In genomic region chr5:57494104-57495098, GRCh38 we compare ENCODE assay signal across 8 cellular contexts. TPM values are rescaled to one million over a fixed set of nuclear protein-coding genes. Genes with fewer than 3 reads are reported as not detected.
A peak's percentile ranks its signal among the peaks of the same experiment; 100 is the strongest.
DNase-seq lines count a peak whose midpoint lies in the region; ATAC-seq, FAIRE-seq and TF ChIP-seq lines count a peak whose summit lies in the region.
"Had no signal": no experiment of that assay in that cellular context is flagged by ENCODE, and none has a peak within 500 bp of the region (broad histone marks: within the 10 kb centered on the region; RNA-seq: fewer than 3 reads in every experiment).

No MANE protein-coding gene starts in this region.

- DNase-seq in GM18507 (ENCODE audit: extremely low spot score, insufficient read length, low read depth) (peak; percentile 3), RCC 7860 (ENCODE audit: low spot score) (peak; percentile 93), adipocyte (ENCODE audit: low read depth) (peak; percentile 98), right lobe of liver (peak in 1 of 3 donors; percentile 47), stromal cell of bone marrow (ENCODE audit: low read depth) (peak; percentile 90), Ammon's horn (ENCODE audit: low spot score) (no peak)

- H3K9me3 ChIP-seq in adipocyte (ENCODE audit: control insufficient read depth, low read length) (no peaks in the 10 kb centered on the region), right lobe of liver (no peaks in the 10 kb centered on the region)

- peak overlapping the region; percentile 56 for H3K9ac ChIP-seq in adipocyte (ENCODE audit: low read length)

- H3K4me1 ChIP-seq in adipocyte (ENCODE audit: control insufficient read depth, insufficient read depth, low read length), result peaks cover 23% of the 10 kb centered on the region
- H3K4me1 ChIP-seq in right lobe of liver, result no peaks in the 10 kb centered on the region

- no peak for TF ChIP-seq POLR2A in right lobe of liver (IDR thresholded peaks at IDR 0.05)

- WGBS in right lobe of liver (ENCODE audit: insufficient coverage, low coverage, low lambda C conversion rate, missing lambda C conversion rate), result 44% methylated on average over 6 of the region's 6 CpGs

- peak; percentile 61 for FAIRE-seq in GM18507 (lab: Jason Lieb, UNC)
- peak; percentile 92 for FAIRE-seq in RCC 7860 (lab: Jason Lieb, UNC)

- no peak for TF ChIP-seq CTCF in right lobe of liver (IDR thresholded peaks at IDR 0.05)

- H3K27me3 ChIP-seq in adipocyte (replicated peaks; ENCODE audit: control insufficient read depth, insufficient read depth, low read length) (no peaks in the 10 kb centered on the region), right lobe of liver (no peaks in the 10 kb centered on the region)

- intact Hi-C loops in right lobe of liver (cut with DNase I), result no loop called here

- H3K36me3 ChIP-seq in adipocyte (ENCODE audit: control insufficient read depth, insufficient read depth, low read length, severe bottlenecking), result no peaks in the 10 kb centered on the region
- no peaks in the 10 kb centered on the region for H3K36me3 ChIP-seq in right lobe of liver

- ATAC-seq in HG03060 (IDR thresholded peaks at IDR 0.05; ENCODE audit: low read depth, unreplicated experiment) (peak; percentile 50), right lobe of liver (peak; percentile 31 to 67 (median 53))

- H3K4me3 ChIP-seq in adipocyte (ENCODE audit: low read length) (peak overlapping the region; percentile 13), right lobe of liver (no peak overlapping the region)

- H3K27ac ChIP-seq in right lobe of liver, result no peak overlapping the region
- H3K27ac ChIP-seq: VCaP had no signal

RNA-seq across cellular contexts. Expression of gene ACTBL2, which starts 11.8 kb away (rescaled TPM):
- total RNA-seq in right lobe of liver, result not detected
